In genomic region chr2:144500567-144500966, GRCh38 we compare ENCODE assay signal across 21 cellular contexts. TPM values are rescaled to one million over a fixed set of nuclear protein-coding genes. Genes with fewer than 3 reads are reported as not detected.
DNase-seq lines count a peak whose midpoint lies in the region; ATAC-seq, FAIRE-seq and TF ChIP-seq lines count a peak whose summit lies in the region.
"Had no signal": no experiment of that assay in that cellular context is flagged by ENCODE, and none has a peak within 500 bp of the region (broad histone marks: within the 10 kb centered on the region; RNA-seq: fewer than 3 reads in every experiment).

No MANE protein-coding gene starts in this region.

- no peak overlapping the region for H3K27ac Mint-ChIP-seq in activated CD4-positive, alpha-beta T cell treated with anti-CD3 and anti-CD28 coated beads for 36 hours
- H3K27ac Mint-ChIP-seq in activated CD4-positive, alpha-beta T cell treated with anti-CD3 and anti-CD28 coated beads, Interleukin-2, amount 10 ng/mL, durations not matched to agents 7 days and 5 days, result no peak overlapping the region
- H3K27ac Mint-ChIP-seq in T-cell, result no peak overlapping the region

- no peaks in the 10 kb centered on the region for H3K36me3 Mint-ChIP-seq in activated CD4-positive, alpha-beta T cell treated with anti-CD3 and anti-CD28 coated beads for 36 hours (ENCODE audit: low read depth)
- no peaks in the 10 kb centered on the region for H3K36me3 Mint-ChIP-seq in activated CD4-positive, alpha-beta T cell treated with anti-CD3 and anti-CD28 coated beads, Interleukin-2, amount 10 ng/mL, durations not matched to agents 7 days and 5 days (ENCODE audit: low read depth)
- H3K36me3 Mint-ChIP-seq in T-cell, result no peaks in the 10 kb centered on the region

- intact Hi-C loops in activated CD4-positive, alpha-beta T cell treated with anti-CD3 and anti-CD28 coated beads for 36 hours (cut with DNase I, micrococcal nuclease), result no loop called here
- intact Hi-C loops in K562 (cut with micrococcal nuclease), result no loop called here

- no peak overlapping the region for H3K4me2 ChIP-seq in K562 (ENCODE audit: insufficient read depth, low read length)

- CTCF ChIA-PET in activated CD4-positive, alpha-beta T cell treated with anti-CD3 and anti-CD28 coated beads for 36 hours (lab: Charles Lee), result no interaction called here
- CTCF ChIA-PET in activated CD4-positive, alpha-beta T cell treated with anti-CD3 and anti-CD28 coated beads, Interleukin-2, amount 10 ng/mL, durations not matched to agents 7 days and 5 days (lab: Charles Lee), result interaction anchor here (0.6 kb wide), 2 partner anchors 53 to 365 kb away, joined by 4 to 5 read pairs; no protein-coding TSS in a partner anchor
- CTCF ChIA-PET in K562 (lab: Yijun Ruan, JAX; ENCODE audit: low intra/inter-chr PET ratio) (no interaction called here), T-cell (lab: Charles Lee) (no interaction called here)

- FAIRE-seq in K562 (lab: Jason Lieb, UNC), result no peak
- FAIRE-seq: endothelial cell of umbilical vein, G401.6, HepG2 had no signal

- no peaks in the 10 kb centered on the region for H3K9me1 ChIP-seq in K562 (ENCODE audit: control insufficient read depth, insufficient read depth, low read length)

- H3K4me3 Mint-ChIP-seq in activated CD4-positive, alpha-beta T cell treated with anti-CD3 and anti-CD28 coated beads for 36 hours, result no peak overlapping the region
- H3K4me3 Mint-ChIP-seq in activated CD4-positive, alpha-beta T cell treated with anti-CD3 and anti-CD28 coated beads, Interleukin-2, amount 10 ng/mL, durations not matched to agents 7 days and 5 days, result no peak overlapping the region
- no peak overlapping the region for H3K4me3 Mint-ChIP-seq in T-cell

- H3K79me2 ChIP-seq in K562 (ENCODE audit: control insufficient read depth, insufficient read depth, low read length), result peaks cover 97% of the 10 kb centered on the region

- H2AFZ ChIP-seq in K562 (ENCODE audit: low read depth, low read length), result no peak overlapping the region

- peaks cover 13% of the 10 kb centered on the region for H3K27me3 Mint-ChIP-seq in activated CD4-positive, alpha-beta T cell treated with anti-CD3 and anti-CD28 coated beads for 36 hours
- peaks cover 18% of the 10 kb centered on the region for H3K27me3 Mint-ChIP-seq in activated CD4-positive, alpha-beta T cell treated with anti-CD3 and anti-CD28 coated beads, Interleukin-2, amount 10 ng/mL, durations not matched to agents 7 days and 5 days
- H3K27me3 Mint-ChIP-seq in T-cell, result peaks cover 3 to 4% of the 10 kb centered on the region in 2 donors

- no peaks in the 10 kb centered on the region for H3K9me3 Mint-ChIP-seq in activated CD4-positive, alpha-beta T cell treated with anti-CD3 and anti-CD28 coated beads for 36 hours (ENCODE audit: low read depth)
- no peaks in the 10 kb centered on the region for H3K9me3 Mint-ChIP-seq in activated CD4-positive, alpha-beta T cell treated with anti-CD3 and anti-CD28 coated beads, Interleukin-2, amount 10 ng/mL, durations not matched to agents 7 days and 5 days
- no peaks in the 10 kb centered on the region for H3K9me3 Mint-ChIP-seq in T-cell

- peak; percentile 60 for ATAC-seq in activated CD4-positive, alpha-beta T cell treated with anti-CD3 and anti-CD28 coated beads for 36 hours
- ATAC-seq in K562 (no peak), T-cell (replicated peaks in 1 of 4) (no peak)
- ATAC-seq: HepG2 had no signal

- H3K27ac ChIP-seq in K562 (ENCODE audit: extremely low read depth, low read depth, low read length), result no peak overlapping the region
- H3K27ac ChIP-seq in mesodermal cell (ENCODE audit: low read depth, low read length, severe bottlenecking), result peak overlapping the region; percentile 41
- H3K27ac ChIP-seq in subcutaneous abdominal adipose tissue (ENCODE audit: low read depth, low read length), result peak overlapping the region; percentile 98
- H3K27ac ChIP-seq: SJCRH30 had no signal

- BruUV-seq in K562 (replicated peaks; lab: Mats Ljungman, UMichigan), result no TSS peak

- no peak for TF ChIP-seq CTCF in K562 (IDR thresholded peaks at IDR 0.05 in 2 of 3, conservative IDR thresholded peaks at IDR 0.05 in 1 of 3; ENCODE audit: insufficient read depth in 2 of 3, low read depth in 1 of 3, low read length in 3 of 3)

- H3K4me1 ChIP-seq in K562 (replicated peaks in 1 of 2; ENCODE audit: control insufficient read depth in 2 of 2, insufficient read depth in 2 of 2, low read length in 2 of 2), result peaks cover 16 to 54% of the 10 kb centered on the region in 2 experiments
- peaks cover 49% of the 10 kb centered on the region for H3K4me1 ChIP-seq in mesodermal cell (ENCODE audit: control insufficient read depth, insufficient read depth, low read length, poor library complexity, severe bottlenecking)
- peaks cover 5 to 60% (median 53%) of the 10 kb centered on the region in 5 donors for H3K4me1 ChIP-seq in subcutaneous abdominal adipose tissue (ENCODE audit: control insufficient read depth in 5 of 5, insufficient read depth in 5 of 5, low read length in 5 of 5)
- H3K4me1 ChIP-seq: SJCRH30 had no signal

- H3K9ac ChIP-seq in K562 (ENCODE audit: insufficient read depth in 1 of 2, low read depth in 2 of 2, low read length in 2 of 2) (no peak overlapping the region), subcutaneous abdominal adipose tissue (ENCODE audit: low read length in 5 of 5) (no peak overlapping the region)

- POLR2A ChIA-PET in activated CD4-positive, alpha-beta T cell treated with anti-CD3 and anti-CD28 coated beads for 36 hours (lab: Charles Lee), result no interaction called here
- POLR2A ChIA-PET in activated CD4-positive, alpha-beta T cell treated with anti-CD3 and anti-CD28 coated beads, Interleukin-2, amount 10 ng/mL, durations not matched to agents 7 days and 5 days (lab: Charles Lee), result no interaction called here
- POLR2A ChIA-PET in K562 (lab: Yijun Ruan, JAX), result interaction anchor here (0.7 to 6.0 kb wide), 2 partner anchors 9 to 66 kb away, joined by 3 to 27 read pairs; no protein-coding TSS in a partner anchor
- POLR2A ChIA-PET in T-cell (lab: Charles Lee), result interaction anchor here in 1 of 2 donors (0.6 kb wide), 1 partner anchor 36 kb away, joined by 3 read pairs; no protein-coding TSS in a partner anchor

- TF ChIP-seq POLR2A in K562 (conservative IDR thresholded peaks at IDR 0.05), result no peak

- H3K4me3 ChIP-seq in K562 (no peak overlapping the region), mesodermal cell (ENCODE audit: extremely low read depth, insufficient read depth, low read length, poor library complexity, severe bottlenecking) (no peak overlapping the region), subcutaneous abdominal adipose tissue (ENCODE audit: low read depth in 1 of 5, low read length in 5 of 5) (no peak overlapping the region)
- H3K4me3 ChIP-seq: SJCRH30 had no signal

- no peaks in the 10 kb centered on the region for H3K27me3 ChIP-seq in K562 (ENCODE audit: control insufficient read depth in 2 of 2, insufficient read depth in 2 of 2, low read length in 2 of 2)
- H3K27me3 ChIP-seq in subcutaneous abdominal adipose tissue (ENCODE audit: control insufficient read depth in 5 of 5, insufficient read depth in 4 of 5, low read length in 5 of 5), result no peaks in the 10 kb centered on the region
- H3K27me3 ChIP-seq: SJCRH30 had no signal

- WGBS in K562 (ENCODE audit: insufficient coverage, low coverage, missing lambda C conversion rate), result 79% methylated on average over 2 of the region's 2 CpGs
- no CpG with 5 or more reads among the region's 2 CpGs for WGBS in mesodermal cell (ENCODE audit: insufficient coverage in 2 of 2), 2 experiments

- in situ Hi-C loops in K562 (cut with MboI), result no loop called here

- H3K4me1 Mint-ChIP-seq in activated CD4-positive, alpha-beta T cell treated with anti-CD3 and anti-CD28 coated beads for 36 hours, result peaks cover 10% of the 10 kb centered on the region
- H3K4me1 Mint-ChIP-seq in activated CD4-positive, alpha-beta T cell treated with anti-CD3 and anti-CD28 coated beads, Interleukin-2, amount 10 ng/mL, durations not matched to agents 7 days and 5 days, result no peaks in the 10 kb centered on the region
- peaks cover 0 to 26% (median 0%) of the 10 kb centered on the region in 3 donors for H3K4me1 Mint-ChIP-seq in T-cell

- peaks cover 26% of the 10 kb centered on the region for H4K20me1 ChIP-seq in K562 (replicated peaks; ENCODE audit: control insufficient read depth, insufficient read depth, low read length)

- TF ChIP-seq EP300 in K562 (IDR thresholded peaks at IDR 0.05; ENCODE audit: low read length), result no peak

- H3K36me3 ChIP-seq in K562 (ENCODE audit: control insufficient read depth, insufficient read depth, low read length) (peaks cover 87% of the 10 kb centered on the region), mesodermal cell (ENCODE audit: control insufficient read depth, insufficient read depth, low read length) (peaks cover 42% of the 10 kb centered on the region), subcutaneous abdominal adipose tissue (ENCODE audit: control insufficient read depth in 5 of 5, insufficient read depth in 5 of 5, low read length in 5 of 5) (peaks cover 5 to 22% (median 10%) of the 10 kb centered on the region in 5 donors)

- H3K9me3 ChIP-seq in K562 (replicated peaks; ENCODE audit: control insufficient read depth, insufficient read depth, low read depth, low read length) (no peaks in the 10 kb centered on the region), mesodermal cell (ENCODE audit: control insufficient read depth, low read length) (no peaks in the 10 kb centered on the region), subcutaneous abdominal adipose tissue (ENCODE audit: control insufficient read depth in 5 of 5, low read length in 5 of 5) (no peaks in the 10 kb centered on the region)
- H3K9me3 ChIP-seq: SJCRH30 had no signal

- no peak for TF ChIP-seq RAD21 in K562 (CRISPR knock-in tag; conservative IDR thresholded peaks at IDR 0.05 in 1 of 2, IDR thresholded peaks at IDR 0.05 in 1 of 2)

- DNase-seq in activated CD4-positive, alpha-beta T cell treated with anti-CD3 and anti-CD28 coated beads for 36 hours, result no peak
- no peak for DNase-seq in activated CD4-positive, alpha-beta T cell treated with anti-CD3 and anti-CD28 coated beads, Interleukin-2, amount 10 ng/mL, durations not matched to agents 7 days and 5 days
- DNase-seq in K562 (ENCODE audit: extremely low read depth in 1 of 4, low spot score in 3 of 4), result no peak
- DNase-seq in T-cell, result no peak
- no peak for DNase-seq in NCI-H128 (lab: John Stamatoyannopoulos, UW; ENCODE audit: unreplicated experiment)
- DNase-seq in central memory CD4-positive, alpha-beta T cell, result no peak
- DNase-seq: activated CD4-positive, alpha-beta T cell treated with anti-CD3 and anti-CD28 coated beads for 1 hour; DMS53; glutamatergic neuron; mammary epithelial cell; NCI-H1092 treated with DMSO at 0.1 percent for 48 hours; NCI-H2029; NCI-H69; occipital lobe; SJCRH30; trophoblast cell had no signal

RNA-seq across cellular contexts. Expression of gene ZEB2, which starts 19.4 kb away (rescaled TPM):
- 1 to 10 TPM; 7.0 to 7.5 TPM for total RNA-seq in activated CD4-positive, alpha-beta T cell treated with anti-CD3 and anti-CD28 coated beads for 36 hours
- total RNA-seq in activated CD4-positive, alpha-beta T cell treated with anti-CD3 and anti-CD28 coated beads, Interleukin-2, amount 10 ng/mL, durations not matched to agents 7 days and 5 days, result 1 to 10 TPM; 3.3 to 3.5 TPM
- total RNA-seq in K562 (2011; cell fraction: chromatin; rRNA removed; ENCODE audit: low replicate concordance), result 342 and 614 TPM in 2 replicates
- total RNA-seq in K562 (2011; cell fraction: nucleolus; rRNA removed), result 113 and 153 TPM in 2 replicates
- 327 and 692 TPM in 2 replicates for total RNA-seq in K562 (2011; cell fraction: nucleoplasm; rRNA removed)
- total RNA-seq in K562 (2014; rRNA removed), result 65.0 and 72.3 TPM in 2 replicates
- total RNA-seq in K562 (2014; rRNA removed; fragmentation: Illumina TruSeq; extraction: Trizol), result 87.9 and 96.2 TPM in 2 replicates
- total RNA-seq in K562 (2015; rRNA removed; fragmentation: Illumina TruSeq; extraction: Trizol), result 82.2 and 85.8 TPM in 2 replicates
- 101 and 113 TPM in 2 replicates for total RNA-seq in K562 (2021)
- polyA plus RNA-seq in K562 (2011; rRNA removed), result 66.9 and 73.3 TPM in 2 replicates
- polyA plus RNA-seq in K562 (2011; cell fraction: cytosol; rRNA removed), result 37.5 and 39.9 TPM in 2 replicates
- 143 and 148 TPM in 2 replicates for polyA plus RNA-seq in K562 (2011; cell fraction: nucleus; rRNA removed)
- polyA plus RNA-seq in K562 (2012), result 33.6 and 40.1 TPM in 2 replicates
- 52.2 and 57.2 TPM in 2 replicates for polyA plus RNA-seq in K562 (2014; fragmentation: Illumina TruSeq; extraction: Trizol)
- 10 to 100 TPM; 15.1 to 30.1 TPM for polyA plus RNA-seq in K562 (2014; fragmentation: Nextera tagmentation; extraction: Ambion mirVana)
- polyA plus RNA-seq in K562 (2014; rRNA removed), result 46.5 and 50.2 TPM in 2 replicates
- polyA minus RNA-seq in K562 (2011; rRNA and poly(A)+ RNA removed), result 369 and 399 TPM in 2 replicates
- polyA minus RNA-seq in K562 (2011; cell fraction: cytosol; rRNA and poly(A)+ RNA removed), result 41.4 and 51.2 TPM in 2 replicates
- polyA minus RNA-seq in K562 (2011; cell fraction: nucleus; rRNA and poly(A)+ RNA removed), result 431 and 576 TPM in 2 replicates
- 70.9 TPM for polyA plus RNA-seq in mesodermal cell (2013, experiment 1 of 2)
- 70.0 TPM for polyA plus RNA-seq in mesodermal cell (2013, experiment 2 of 2)
- 100 to 1,000 TPM in 1 of 5 donors, 10 to 100 TPM in 3, 1 to 10 TPM in 1; 8.9 to 106 (median 23.7) TPM for total RNA-seq in T-cell
- total RNA-seq: HepG2 had no signal
